ENCODE assay signal across 10 cellular contexts in the genomic region with DNA sequence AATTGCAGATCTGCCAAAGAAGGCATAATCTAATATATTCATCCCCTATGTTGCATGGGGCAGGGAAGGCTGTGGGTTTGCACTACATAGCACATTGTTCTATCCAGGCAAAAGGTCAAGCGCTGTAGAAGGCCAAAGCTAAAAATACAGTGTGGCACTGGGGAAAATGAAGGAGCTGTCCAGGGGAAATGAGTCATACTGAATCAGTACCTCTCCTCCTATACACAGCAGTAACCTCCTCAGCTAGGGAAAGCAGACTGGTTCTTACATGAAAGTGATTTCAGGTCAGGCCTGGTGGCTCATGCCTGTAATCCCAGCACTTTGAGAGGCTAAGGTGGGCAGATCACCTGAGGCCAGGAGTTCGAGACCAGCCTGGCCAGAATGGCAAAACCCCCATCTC. TPM values are rescaled to one million over a fixed set of nuclear protein-coding genes. Genes with fewer than 3 reads are reported as not detected.
DNase-seq lines count a peak whose midpoint lies in the region; ATAC-seq and TF ChIP-seq lines count a peak whose summit lies in the region.
"Had no signal": no experiment of that assay in that cellular context is flagged by ENCODE, and none has a peak within 500 bp of the region (broad histone marks: within the 10 kb centered on the region; RNA-seq: fewer than 3 reads in every experiment).

No MANE protein-coding gene starts in this region.

- intact Hi-C loops in Right ventricle myocardium inferior (cut with DNase I) = loop anchor here (10.0 kb wide), 1 partner anchor 307 kb away; no protein-coding TSS in a partner anchor
- intact Hi-C loops in cardiac septum (cut with DNase I) = loop anchor here (5.0 kb wide), 1 partner anchor 305 kb away; no protein-coding TSS in a partner anchor
- intact Hi-C loops in activated CD4-positive, alpha-beta memory T cell treated with anti-CD3 and anti-CD28 coated beads for 36 hours (cut with micrococcal nuclease) = no loop called here
- intact Hi-C loops in activated naive CD4-positive, alpha-beta T cell treated with anti-CD3 and anti-CD28 coated beads for 36 hours (cut with micrococcal nuclease) = no loop called here

- DNase-seq in Right ventricle myocardium inferior (ENCODE audit: missing footprints) (no peak), cardiac septum (ENCODE audit: low spot score) (no peak), brain microvascular endothelial cell (peak; percentile 93), kidney glomerular epithelial cell (lab: John Stamatoyannopoulos, UW) (peak; percentile 94), NCI-H2107 treated with DMSO at 0.1 percent for 48 hours (lab: John Stamatoyannopoulos, UW; ENCODE audit: unreplicated experiment) (no peak)
- no peak for DNase-seq in activated CD4-positive, alpha-beta memory T cell treated with anti-CD3 and anti-CD28 coated beads for 36 hours
- DNase-seq in activated naive CD4-positive, alpha-beta T cell treated with anti-CD3 and anti-CD28 coated beads for 36 hours = no peak
- DNase-seq: Caco-2 had no signal

- H3K27me3 ChIP-seq in brain microvascular endothelial cell (replicated peaks) = no peaks in the 10 kb centered on the region

- no peaks in the 10 kb centered on the region for H3K36me3 ChIP-seq in brain microvascular endothelial cell (replicated peaks)
- H3K36me3 ChIP-seq: HAP-1 had no signal

- H3K27ac Mint-ChIP-seq in activated CD4-positive, alpha-beta memory T cell treated with anti-CD3 and anti-CD28 coated beads for 36 hours = no peak overlapping the region
- H3K27ac Mint-ChIP-seq in activated naive CD4-positive, alpha-beta T cell treated with anti-CD3 and anti-CD28 coated beads for 36 hours = no peak overlapping the region

- CTCF ChIA-PET in activated CD4-positive, alpha-beta memory T cell treated with anti-CD3 and anti-CD28 coated beads for 36 hours (lab: Charles Lee) = no interaction called here
- CTCF ChIA-PET in activated naive CD4-positive, alpha-beta T cell treated with anti-CD3 and anti-CD28 coated beads for 36 hours (lab: Charles Lee) = no interaction called here

- H3K4me3 Mint-ChIP-seq in activated CD4-positive, alpha-beta memory T cell treated with anti-CD3 and anti-CD28 coated beads for 36 hours = no peak overlapping the region
- H3K4me3 Mint-ChIP-seq in activated naive CD4-positive, alpha-beta T cell treated with anti-CD3 and anti-CD28 coated beads for 36 hours = no peak overlapping the region

- POLR2A ChIA-PET in activated CD4-positive, alpha-beta memory T cell treated with anti-CD3 and anti-CD28 coated beads for 36 hours (lab: Charles Lee) = no interaction called here

- TF ChIP-seq CTCF in brain microvascular endothelial cell (IDR thresholded peaks at IDR 0.05; ENCODE audit: low read depth, low read length, missing control alignments) = no peak

- H3K36me3 Mint-ChIP-seq in activated CD4-positive, alpha-beta memory T cell treated with anti-CD3 and anti-CD28 coated beads for 36 hours = no peaks in the 10 kb centered on the region
- H3K36me3 Mint-ChIP-seq in activated naive CD4-positive, alpha-beta T cell treated with anti-CD3 and anti-CD28 coated beads for 36 hours (ENCODE audit: low read depth) = no peaks in the 10 kb centered on the region

- ATAC-seq in Right ventricle myocardium inferior = peak; percentile 94
- no peak for ATAC-seq in GM21360 (IDR thresholded peaks at IDR 0.05; ENCODE audit: unreplicated experiment)

- no peak overlapping the region for H3K27ac ChIP-seq in brain microvascular endothelial cell

- H3K4me3 ChIP-seq in brain microvascular endothelial cell (ENCODE audit: low read depth, low read length) = no peak overlapping the region
- H3K4me3 ChIP-seq: HAP-1 had no signal

- in situ Hi-C loops in brain microvascular endothelial cell (cut with HindIII; ENCODE audit: low pct_ligation_motif_present, low sequenced_read_pairs) = no loop called here

- H3K9me3 Mint-ChIP-seq in activated CD4-positive, alpha-beta memory T cell treated with anti-CD3 and anti-CD28 coated beads for 36 hours = no peaks in the 10 kb centered on the region
- no peaks in the 10 kb centered on the region for H3K9me3 Mint-ChIP-seq in activated naive CD4-positive, alpha-beta T cell treated with anti-CD3 and anti-CD28 coated beads for 36 hours

- no peaks in the 10 kb centered on the region for H3K4me1 Mint-ChIP-seq in activated CD4-positive, alpha-beta memory T cell treated with anti-CD3 and anti-CD28 coated beads for 36 hours (ENCODE audit: low read depth)
- H3K4me1 Mint-ChIP-seq in activated naive CD4-positive, alpha-beta T cell treated with anti-CD3 and anti-CD28 coated beads for 36 hours (ENCODE audit: low read depth) = no peaks in the 10 kb centered on the region

- H3K27me3 Mint-ChIP-seq in activated CD4-positive, alpha-beta memory T cell treated with anti-CD3 and anti-CD28 coated beads for 36 hours = peaks cover 6% of the 10 kb centered on the region
- H3K27me3 Mint-ChIP-seq in activated naive CD4-positive, alpha-beta T cell treated with anti-CD3 and anti-CD28 coated beads for 36 hours (ENCODE audit: low read depth) = peaks cover 7% of the 10 kb centered on the region

RNA-seq across cellular contexts. Expression of a gene that starts 31.0 kb away (rescaled TPM):
- total RNA-seq in Right ventricle myocardium inferior (2,233 TPM), cardiac septum (1,443 TPM)
- 1 to 10 TPM; 7.7 to 8.4 TPM for total RNA-seq in activated CD4-positive, alpha-beta memory T cell treated with anti-CD3 and anti-CD28 coated beads for 36 hours
- 1 to 10 TPM; 4.3 to 5.0 TPM for total RNA-seq in activated naive CD4-positive, alpha-beta T cell treated with anti-CD3 and anti-CD28 coated beads for 36 hours

Comparison
In these comparisons a context has a peak if more than half of its experiments do, and no peak if none do; other contexts are left out.
1. DNase-seq: peak in brain microvascular endothelial cell (single experiment) and kidney glomerular epithelial cell (single experiment); none in Right ventricle myocardium inferior (single experiment), cardiac septum (single experiment), NCI-H2107 treated with DMSO at 0.1 percent for 48 hours (single experiment), activated CD4-positive, alpha-beta memory T cell treated with anti-CD3 and anti-CD28 coated beads for 36 hours (single experiment) and activated naive CD4-positive, alpha-beta T cell treated with anti-CD3 and anti-CD28 coated beads for 36 hours (single experiment).
2. RNA of a gene that starts 31.0 kb away (total RNA-seq): 2,233 TPM in Right ventricle myocardium inferior (single experiment) and 1,443 TPM in cardiac septum (single experiment); 7.7 to 8.4 TPM in activated CD4-positive, alpha-beta memory T cell treated with anti-CD3 and anti-CD28 coated beads for 36 hours and 4.3 to 5.0 TPM in activated naive CD4-positive, alpha-beta T cell treated with anti-CD3 and anti-CD28 coated beads for 36 hours; every median in the first group is over 100 times any median in the second.
3. intact Hi-C loops: an anchor here in Right ventricle myocardium inferior (10.0 kb wide) and cardiac septum (5.0 kb wide); none called in activated CD4-positive, alpha-beta memory T cell treated with anti-CD3 and anti-CD28 coated beads for 36 hours and activated naive CD4-positive, alpha-beta T cell treated with anti-CD3 and anti-CD28 coated beads for 36 hours.